ENCODE assay signal across 8 cellular contexts in genomic region chr5:108481355-108481931, GRCh38.
DNase-seq lines count a peak whose midpoint lies in the region; ATAC-seq lines count a peak whose summit lies in the region.

No MANE protein-coding gene starts in this region.

- ATAC-seq in GM18867 (IDR thresholded peaks at IDR 0.05; ENCODE audit: unreplicated experiment) = peak; percentile 65

- in situ Hi-C loops in T47D (cut with HindIII; ENCODE audit: low pct_unique_long_range_greater_than_20kb, low sequenced_read_pairs) = no loop called here

- DNase-seq in AG20443 (ENCODE audit: low spot score) (peak; percentile 25), NCI-H1092 treated with DMSO at 0.1 percent for 48 hours (lab: John Stamatoyannopoulos, UW) (peak; percentile 48), T47D (ENCODE audit: low read depth in 1 of 2, low spot score in 1 of 2) (peak; percentile 3 to 58), myocyte (ENCODE audit: low read depth) (peak; percentile 46), UCSD-AML1 (lab: John Stamatoyannopoulos, UW; ENCODE audit: unreplicated experiment) (no peak), T1000 (lab: John Stamatoyannopoulos, UW) (no peak)
- DNase-seq in effector CD4-positive, alpha-beta T cell = no peak

Comparison
In these comparisons a context has a peak if more than half of its experiments do, and no peak if none do; other contexts are left out.
1. DNase-seq: peak in AG20443 (single experiment), NCI-H1092 treated with DMSO at 0.1 percent for 48 hours (single experiment), T47D (2 of 2) and myocyte (single experiment); none in effector CD4-positive, alpha-beta T cell (single experiment), UCSD-AML1 (single experiment) and T1000 (single experiment).